In genomic region chr3:9362731-9363530, GRCh38 we compare ENCODE assay signal across 8 cellular contexts. TPM values are rescaled to one million over a fixed set of nuclear protein-coding genes. Genes with fewer than 3 reads are reported as not detected.
DNase-seq lines count a peak whose midpoint lies in the region; ATAC-seq and TF ChIP-seq lines count a peak whose summit lies in the region.

THUMPD3 (plus strand) TSS chr3:9363054; CDS start chr3:9365069, 2,015 bp downstream.

- H3K9me3 Mint-ChIP-seq in activated T-cell treated with anti-CD3 and anti-CD28 coated beads, Interleukin-2, amount 50 U/mL, for 24 hours = no peaks in the 10 kb centered on the region

- H3K56ac ChIP-seq in IMR-90 (ENCODE audit: extremely low read depth, insufficient read depth, low read length) = peak within 1 kb of the TSS; percentile 81

- H2BK5ac ChIP-seq in IMR-90 (ENCODE audit: low read depth, low read length, poor library complexity, severe bottlenecking) = peak within 1 kb of the TSS; percentile 81

- no peak within 1 kb of the TSS for H2BK20ac ChIP-seq in IMR-90 (ENCODE audit: low read depth, low read length)

- H3K4me1 ChIP-seq in IMR-90 (ENCODE audit: control insufficient read depth, insufficient read depth, low read length) = peaks cover 3% of the 10 kb centered on the region
- H3K4me1 ChIP-seq in muscle layer of colon (ENCODE audit: insufficient read depth, low read length) = peaks cover 18% of the 10 kb centered on the region

- H4K91ac ChIP-seq in IMR-90 (ENCODE audit: insufficient read depth, low read depth, low read length) = peak within 1 kb of the TSS; percentile 95

- peak within 1 kb of the TSS; percentile 84 for H3K18ac ChIP-seq in IMR-90 (ENCODE audit: low read depth, low read length)

- peak within 1 kb of the TSS; percentile 100 for H3K27ac Mint-ChIP-seq in activated T-cell treated with anti-CD3 and anti-CD28 coated beads, Interleukin-2, amount 50 U/mL, for 24 hours

- H2BK15ac ChIP-seq in IMR-90 (ENCODE audit: low read depth, low read length) = peak within 1 kb of the TSS; percentile 4; the same call in 1 of the 3 replicates

- TF ChIP-seq POLR2A in IMR-90 (IDR thresholded peaks at IDR 0.05; ENCODE audit: low read depth, low read length) = peak; percentile 91

- H3K27me3 ChIP-seq in IMR-90 (ENCODE audit: control insufficient read depth, insufficient read depth, low read length) = no peaks in the 10 kb centered on the region
- no peaks in the 10 kb centered on the region for H3K27me3 ChIP-seq in muscle layer of colon (ENCODE audit: control insufficient read depth in 1 of 2, insufficient read depth in 2 of 2, low read length in 2 of 2)

- H3K4me1 Mint-ChIP-seq in activated T-cell treated with anti-CD3 and anti-CD28 coated beads, Interleukin-2, amount 50 U/mL, for 24 hours (ENCODE audit: low read depth) = peaks cover 42% of the 10 kb centered on the region

- in situ Hi-C loops in IMR-90 (cut with MboI; ENCODE audit: low sequenced_read_pairs) = loop anchor here (25.0 kb wide), 1 partner anchor 299 kb away; no protein-coding TSS in a partner anchor

- H3K9me1 ChIP-seq in IMR-90 (ENCODE audit: insufficient read depth, low read length) = peaks cover 5% of the 10 kb centered on the region; the same call in 1 of the 2 replicates

- TSS peak; percentile 70 for BruUV-seq in IMR-90 (replicated peaks; lab: Mats Ljungman, UMichigan)

- no peaks in the 10 kb centered on the region for H3K27me3 Mint-ChIP-seq in activated T-cell treated with anti-CD3 and anti-CD28 coated beads, Interleukin-2, amount 50 U/mL, for 24 hours

- H2BK120ac ChIP-seq in IMR-90 (ENCODE audit: low read depth, low read length) = peak within 1 kb of the TSS; percentile 71

- peak within 1 kb of the TSS; percentile 99 for H3K4me3 Mint-ChIP-seq in activated T-cell treated with anti-CD3 and anti-CD28 coated beads, Interleukin-2, amount 50 U/mL, for 24 hours

- no peaks in the 10 kb centered on the region for H3K9me3 ChIP-seq in IMR-90 (ENCODE audit: control insufficient read depth, insufficient read depth, low read length)
- H3K9me3 ChIP-seq in muscle layer of colon (ENCODE audit: low read length) = no peaks in the 10 kb centered on the region

- TF ChIP-seq RAD21 in IMR-90 (IDR thresholded peaks at IDR 0.05; ENCODE audit: low read length) = no peak

- peak within 1 kb of the TSS; percentile 93 to 100 for H4K8ac ChIP-seq in IMR-90 (ENCODE audit: low read depth in 2 of 2, low read length in 2 of 2)

- peak within 1 kb of the TSS; percentile 83 for H3K27ac ChIP-seq in IMR-90 (ENCODE audit: insufficient read depth, low read length)
- peak within 1 kb of the TSS; percentile 81 for H3K27ac ChIP-seq in muscle layer of colon (ENCODE audit: low read depth, low read length)

- peak within 1 kb of the TSS; percentile 89 for H3K9ac ChIP-seq in IMR-90 (ENCODE audit: low read depth, low read length)
- H3K9ac ChIP-seq in muscle layer of colon (ENCODE audit: low read length) = peak within 1 kb of the TSS; percentile 92

- peak within 1 kb of the TSS; percentile 92 for H2AFZ ChIP-seq in IMR-90 (replicated peaks; ENCODE audit: low read length, poor library complexity)

- DNase-seq in DMS114 treated with DMSO at 0.1 percent for 48 hours (lab: John Stamatoyannopoulos, UW; ENCODE audit: unreplicated experiment) (peak; percentile 82), IMR-90 (peak; percentile 85)
- DNase-seq in activated T-cell treated with anti-CD3 and anti-CD28 coated beads, Interleukin-2, amount 50 U/mL, for 24 hours = peak; percentile 95
- DNase-seq in stimulated activated CD8-positive, alpha-beta memory T cell treated with anti-CD3 and anti-CD28 coated beads, Interleukin-7, amount 100 ng/mL, for 4 hours (ENCODE audit: low read depth in 2 of 2) = peak; percentile 87 to 91

- TF ChIP-seq CTCF in IMR-90 (conservative IDR thresholded peaks at IDR 0.05; ENCODE audit: low read depth, low read length) = no peak

- WGBS in IMR-90 (ENCODE audit: extremely low coverage in 2 of 2, insufficient read length in 1 of 2), 2 experiments = 1% methylated on average over 16 of the region's 46 CpGs; no CpG with 5 or more reads in 1 of the 2 experiments

- peak within 1 kb of the TSS; percentile 96 for H3K4ac ChIP-seq in IMR-90 (ENCODE audit: low read depth, low read length)

- dilution Hi-C loops in IMR-90 (cut with HindIII; ENCODE audit: low sequenced_read_pairs, unreplicated experiment) = no loop called here

- H3K14ac ChIP-seq in IMR-90 (replicated peaks; ENCODE audit: low read depth, low read length) = peak within 1 kb of the TSS; percentile 98

- H3K36me3 Mint-ChIP-seq in activated T-cell treated with anti-CD3 and anti-CD28 coated beads, Interleukin-2, amount 50 U/mL, for 24 hours (ENCODE audit: low read depth) = peaks cover 48% of the 10 kb centered on the region

- H2AK9ac ChIP-seq in IMR-90 (replicated peaks; ENCODE audit: low read depth, low read length, poor library complexity) = peak within 1 kb of the TSS; percentile 84

- POLR2A ChIA-PET in IMR-90 (lab: Charles Lee; ENCODE audit: unreplicated experiment) = interaction anchor here (0.5 to 1.1 kb wide), 2 partner anchors 23 to 30 kb away, joined by 3 to 4 read pairs; no protein-coding TSS in a partner anchor

- H3K79me1 ChIP-seq in IMR-90 (ENCODE audit: low read depth in 1 of 2, low read length in 2 of 2) = peaks cover 24 to 37% of the 10 kb centered on the region in 2 experiments

- peak within 1 kb of the TSS; percentile 66 for H2AK5ac ChIP-seq in IMR-90 (ENCODE audit: low read depth, low read length)

- CTCF ChIA-PET in IMR-90 (lab: Yijun Ruan, JAX) = interaction anchor here (0.5 to 2.6 kb wide), 2 partner anchors 10 to 914 kb away, joined by 3 to 15 read pairs; no protein-coding TSS in a partner anchor

- no peaks in the 10 kb centered on the region for H4K20me1 ChIP-seq in IMR-90 (ENCODE audit: insufficient read depth, low read length)

- peak within 1 kb of the TSS; percentile 67 for H3K4me3 ChIP-seq in IMR-90 (ENCODE audit: insufficient read depth, low read depth, low read length)
- peak within 1 kb of the TSS; percentile 70 to 86 for H3K4me3 ChIP-seq in muscle layer of colon (ENCODE audit: low read depth in 1 of 2, low read length in 2 of 2)

- H4K5ac ChIP-seq in IMR-90 (ENCODE audit: low read depth, low read length) = peak within 1 kb of the TSS; percentile 97

- ATAC-seq in GM21528 (IDR thresholded peaks at IDR 0.05; ENCODE audit: low FRiP score, unreplicated experiment) (peak; percentile 98), IMR-90 (ENCODE audit: low read depth) (peak; percentile 94), esophagus mucosa (peak; percentile 95)

- H3K36me3 ChIP-seq in IMR-90 (ENCODE audit: control insufficient read depth, insufficient read depth, low read length) (peaks cover 12% of the 10 kb centered on the region), muscle layer of colon (ENCODE audit: insufficient read depth, low read length) (peaks cover 26% of the 10 kb centered on the region)

- peak within 1 kb of the TSS; percentile 90 for H3K23ac ChIP-seq in IMR-90 (ENCODE audit: low read depth, low read length)

- intact Hi-C loops in IMR-90 (cut with micrococcal nuclease) = no loop called here

- peak within 1 kb of the TSS; percentile 93 for H3K4me2 ChIP-seq in IMR-90 (ENCODE audit: low read depth, low read length)

TF ChIP-seq in IMR-90, 13 proteins besides CTCF, POLR2A, EP300 and RAD21 (continues in another document):
- TF ChIP-seq RCOR1 (IDR thresholded peaks at IDR 0.05; ENCODE audit: insufficient replicate concordance, low read length) = no peak
- TF ChIP-seq NFE2L2 (IDR thresholded peaks at IDR 0.05; ENCODE audit: low read depth, low read length) = peak; percentile 47; the same call in 1 of the 2 replicates
- TF ChIP-seq FOS (IDR thresholded peaks at IDR 0.05; ENCODE audit: low read depth, low read length) = no peak
- peak; percentile 80 for TF ChIP-seq MAFK (IDR thresholded peaks at IDR 0.05; ENCODE audit: low read depth, low read length)
- peak; percentile 59 for TF ChIP-seq USF2 (IDR thresholded peaks at IDR 0.05; ENCODE audit: low read depth, low read length)
- TF ChIP-seq SMC3 (IDR thresholded peaks at IDR 0.05; ENCODE audit: low read depth, low read length) = no peak

TF ChIP-seq in PFSK-1, 5 proteins besides CTCF, POLR2A, EP300 and RAD21 (continues in another document):
- TF ChIP-seq TAF1 (IDR thresholded peaks at IDR 0.05; ENCODE audit: borderline replicate concordance, insufficient read depth, low read length) (peak; percentile 59; the same call in 1 of the 2 replicates), POLR2AphosphoS5 (IDR thresholded peaks at IDR 0.05; ENCODE audit: low read depth, low read length) (peak; percentile 96), FOXP2 (optimal IDR thresholded peaks at IDR 0.05; ENCODE audit: borderline replicate concordance, extremely low read depth, extremely low read length, insufficient read depth) (peak; percentile 63), REST (IDR thresholded peaks at IDR 0.05; ENCODE audit: insufficient read depth in 1 of 2, low read depth in 2 of 2, low read length in 2 of 2) (peak in 1 of 2 experiments; percentile 43; a peak in 1 of 4 replicates)

RNA-seq across cellular contexts. Expression of gene THUMPD3, which starts in this region (rescaled TPM):
- 43.9 and 60.5 TPM in 2 replicates for total RNA-seq in IMR-90 (2012; rRNA removed)
- 22.3 and 28.2 TPM in 2 replicates for polyA plus RNA-seq in IMR-90 (2012; rRNA removed)
- 5.8 and 6.1 TPM in 2 replicates for polyA plus RNA-seq in IMR-90 (2012; cell fraction: cytosol; rRNA removed)
- polyA plus RNA-seq in IMR-90 (2012; cell fraction: nucleus; rRNA removed; ENCODE audit: low replicate concordance) = 7.8 and 17.3 TPM in 2 replicates
- 20.3 TPM for polyA plus RNA-seq in PFSK-1 (2012; ENCODE audit: insufficient read length, low read depth)
- total RNA-seq in esophagus mucosa = 29.1 TPM

Comparison
In these comparisons a context has a peak if more than half of its experiments do, and no peak if none do; other contexts are left out.
1. Peak in every context shown above with its lines: DNase-seq, ATAC-seq, H3K4me3 ChIP-seq and H3K27ac ChIP-seq.